ENCODE assay signal across 8 cellular contexts in genomic region chr10:19817251-19818046, GRCh38. TPM values are rescaled to one million over a fixed set of nuclear protein-coding genes. Genes with fewer than 3 reads are reported as not detected.
DNase-seq lines count a peak whose midpoint lies in the region; ATAC-seq and TF ChIP-seq lines count a peak whose summit lies in the region.

No MANE protein-coding gene starts in this region.

- H3K9ac ChIP-seq in skeletal muscle satellite cell (ENCODE audit: low read depth, low read length): peak overlapping the region; percentile 84

- peaks cover 15% of the 10 kb centered on the region for H3K27me3 ChIP-seq in BJ (ENCODE audit: control insufficient read depth, insufficient read depth, low read length)
- peaks cover 5% of the 10 kb centered on the region for H3K27me3 ChIP-seq in skeletal muscle satellite cell (ENCODE audit: control insufficient read depth, insufficient read depth, low read length)

- H3K36me3 ChIP-seq in BJ (ENCODE audit: control insufficient read depth, insufficient read depth, low read length) (no peaks in the 10 kb centered on the region), skeletal muscle satellite cell (ENCODE audit: insufficient read depth, low read length) (no peaks in the 10 kb centered on the region)

- CTCF ChIA-PET in BJ (lab: Yijun Ruan, JAX): no interaction called here

- peaks cover 14% of the 10 kb centered on the region for H3K4me1 ChIP-seq in skeletal muscle satellite cell (ENCODE audit: control insufficient read depth, insufficient read depth, low read length)

- no peak for TF ChIP-seq CTCF in BJ (IDR thresholded peaks at IDR 0.05; ENCODE audit: insufficient read depth, low read depth, low read length)

- DNase-seq in BJ (ENCODE audit: low read depth) (no peak), amniotic epithelial cell (ENCODE audit: low read depth) (peak; percentile 63), iPS-NIHi11 (ENCODE audit: low spot score) (peak; percentile 35), NCI-H187 (lab: John Stamatoyannopoulos, UW) (no peak)

- no peaks in the 10 kb centered on the region for H3K9me3 ChIP-seq in skeletal muscle satellite cell (replicated peaks; ENCODE audit: low read length)

- ATAC-seq in HG02642 (IDR thresholded peaks at IDR 0.05; ENCODE audit: poor library complexity, unreplicated experiment) (peak; percentile 13), HG03139 (IDR thresholded peaks at IDR 0.05; ENCODE audit: unreplicated experiment) (no peak), HG03097 (IDR thresholded peaks at IDR 0.05; ENCODE audit: low FRiP score, unreplicated experiment) (no peak)

- POLR2A ChIA-PET in BJ (lab: Charles Lee): no interaction called here

- peak overlapping the region; percentile 90 for H3K4me2 ChIP-seq in skeletal muscle satellite cell (ENCODE audit: low read length)

- peak overlapping the region; percentile 39 for H3K4me3 ChIP-seq in BJ (ENCODE audit: low read depth, low read length)
- peak overlapping the region; percentile 96 for H3K4me3 ChIP-seq in skeletal muscle satellite cell (ENCODE audit: low read length)

RNA-seq across cellular contexts. Expression of gene PLXDC2, which starts 1.2 kb away (rescaled TPM):
- 0.47 and 0.88 TPM in 2 replicates for polyA plus RNA-seq in BJ (2011; rRNA removed)
- 0.21 and 0.62 TPM in 2 replicates for polyA minus RNA-seq in BJ (2011; rRNA and poly(A)+ RNA removed)
- total RNA-seq in skeletal muscle satellite cell (2012; rRNA removed): 0.25 and 2.0 TPM in 2 replicates

Comparison
In these comparisons a context has a peak if more than half of its experiments do, and no peak if none do; other contexts are left out.
1. DNase-seq: peak in amniotic epithelial cell (single experiment) and iPS-NIHi11 (single experiment); none in BJ (single experiment) and NCI-H187 (0 of 2).